ENCODE assay signal across 30 cellular contexts in genomic region chr4:56293121-56293520, GRCh38.
DNase-seq lines count a peak whose midpoint lies in the region; ATAC-seq and TF ChIP-seq lines count a peak whose summit lies in the region.
"Had no signal": no experiment of that assay in that cellular context is flagged by ENCODE, and none has a peak within 500 bp of the region (broad histone marks: within the 10 kb centered on the region; RNA-seq: fewer than 3 reads in every experiment).

No MANE protein-coding gene starts in this region.

- no peak overlapping the region for H3K4me3 ChIP-seq in CD8-positive, alpha-beta T cell (ENCODE audit: low read depth, low read length)
- no peak overlapping the region for H3K4me3 ChIP-seq in HEK293 (ENCODE audit: low read depth, low read length)
- no peak overlapping the region for H3K4me3 ChIP-seq in right cardiac atrium (ENCODE audit: low read length)
- H3K4me3 ChIP-seq: A549; BLaER1; BLaER1 treated with 17β-estradiol and CSF1 and Interleukin-3, amounts not matched to agents 10 nM and 100 nM had no signal

- POLR2A ChIA-PET in CD8-positive, alpha-beta T cell (lab: Charles Lee): interaction anchor here (0.6 kb wide), 1 partner anchor 167 kb away, joined by 4 read pairs; no protein-coding TSS in a partner anchor
- POLR2A ChIA-PET in HEK293 (lab: Yijun Ruan, JAX): no interaction called here

- DNase-seq in CD8-positive, alpha-beta T cell: no peak
- no peak for DNase-seq in right cardiac atrium
- DNase-seq: 8988T; ACHN; AML-193; BE2C; C1 segment of cervical spinal cord; Caco-2; Calu3; CD4-positive, alpha-beta memory T cell; CD4-positive, alpha-beta T cell; CD4-positive, CD25-positive, alpha-beta regulatory T cell; CD8-positive, alpha-beta memory T cell; COR-L47; DMS 273 treated with DMSO at 0.1 percent for 48 hours; DMS153; DMS53; DMS79; DMS79 treated with DMSO at 0.1 percent for 48 hours; DND-41; EL had no signal

- peak overlapping the region; percentile 12 for H3K27ac Mint-ChIP-seq in CD8-positive, alpha-beta T cell
- H3K27ac Mint-ChIP-seq: B cell; CD14-positive monocyte; CD4-positive, alpha-beta memory T cell; CD4-positive, alpha-beta T cell; CD4-positive, CD25-positive, alpha-beta regulatory T cell; CD8-positive, alpha-beta memory T cell had no signal

- H3K36me3 ChIP-seq in CD8-positive, alpha-beta T cell (ENCODE audit: insufficient read depth, low read length): no peaks in the 10 kb centered on the region
- no peaks in the 10 kb centered on the region for H3K36me3 ChIP-seq in HEK293 (ENCODE audit: control insufficient read depth in 2 of 2, insufficient read depth in 1 of 2, low read length in 2 of 2)
- H3K36me3 ChIP-seq: BE2C had no signal

- peaks cover 11% of the 10 kb centered on the region for H3K4me1 Mint-ChIP-seq in CD8-positive, alpha-beta T cell (ENCODE audit: low read depth)
- H3K4me1 Mint-ChIP-seq: B cell had no signal

- intact Hi-C loops in CD8-positive, alpha-beta T cell (cut with DNase I, micrococcal nuclease): loop anchor here in 1 of 2 experiments (5.0 kb wide), 1 partner anchor 981 kb away; no protein-coding TSS in a partner anchor
- intact Hi-C loops in right cardiac atrium (cut with DNase I): no loop called here

- H3K9me3 Mint-ChIP-seq in CD8-positive, alpha-beta T cell: peaks cover 2% of the 10 kb centered on the region
- H3K9me3 Mint-ChIP-seq: CD4-positive, alpha-beta T cell had no signal

- no peaks in the 10 kb centered on the region for H3K27me3 ChIP-seq in CD8-positive, alpha-beta T cell (ENCODE audit: insufficient read depth, low read length)
- no peaks in the 10 kb centered on the region for H3K27me3 ChIP-seq in right cardiac atrium (ENCODE audit: control insufficient read depth, insufficient read depth)
- H3K27me3 ChIP-seq: BE2C; BLaER1; BLaER1 treated with 17β-estradiol and CSF1 and Interleukin-3, amounts not matched to agents 10 nM and 100 nM had no signal

- H3K36me3 Mint-ChIP-seq in CD8-positive, alpha-beta T cell: no peaks in the 10 kb centered on the region
- H3K36me3 Mint-ChIP-seq: CD14-positive monocyte; CD4-positive, alpha-beta memory T cell; CD4-positive, CD25-positive, alpha-beta regulatory T cell; CD8-positive, alpha-beta memory T cell had no signal

- ATAC-seq in CD8-positive, alpha-beta T cell: no peak
- ATAC-seq in right cardiac atrium (no peak), GM18498 (IDR thresholded peaks at IDR 0.05; ENCODE audit: unreplicated experiment) (no peak)
- ATAC-seq: A549 had no signal

- H3K4me1 ChIP-seq in CD8-positive, alpha-beta T cell (ENCODE audit: insufficient read depth, low read length): peaks cover 4% of the 10 kb centered on the region
- H3K4me1 ChIP-seq in HEK293 (ENCODE audit: control insufficient read depth, insufficient read depth, low read length) (no peaks in the 10 kb centered on the region), right cardiac atrium (ENCODE audit: control insufficient read depth, insufficient read depth, low read length) (no peaks in the 10 kb centered on the region)
- H3K4me1 ChIP-seq: BE2C, BLaER1 had no signal

- H3K27me3 Mint-ChIP-seq in CD8-positive, alpha-beta T cell (ENCODE audit: low read depth): peaks cover 2% of the 10 kb centered on the region
- H3K27me3 Mint-ChIP-seq: B cell; CD4-positive, alpha-beta memory T cell; CD4-positive, alpha-beta T cell had no signal

- CTCF ChIA-PET in CD8-positive, alpha-beta T cell (lab: Charles Lee): no interaction called here
- CTCF ChIA-PET in HEK293 (lab: Yijun Ruan, JAX): no interaction called here

- no peak overlapping the region for H3K4me3 Mint-ChIP-seq in CD8-positive, alpha-beta T cell
- H3K4me3 Mint-ChIP-seq: B cell; CD14-positive monocyte; CD4-positive, alpha-beta memory T cell; CD4-positive, alpha-beta T cell; CD4-positive, CD25-positive, alpha-beta regulatory T cell; CD8-positive, alpha-beta memory T cell had no signal

- no peak overlapping the region for H3K27ac ChIP-seq in CD8-positive, alpha-beta T cell (ENCODE audit: low read depth, low read length)
- H3K27ac ChIP-seq in HEK293 (ENCODE audit: extremely low read depth, low read depth, low read length): no peak overlapping the region
- no peak overlapping the region for H3K27ac ChIP-seq in right cardiac atrium (ENCODE audit: low read length)
- H3K27ac ChIP-seq: 22Rv1; A549; BLaER1; BLaER1 treated with 17β-estradiol and CSF1 and Interleukin-3, amounts not matched to agents 10 nM and 100 nM; C4-2B had no signal

- H3K9me3 ChIP-seq in CD8-positive, alpha-beta T cell (ENCODE audit: low read length): no peaks in the 10 kb centered on the region
- no peaks in the 10 kb centered on the region for H3K9me3 ChIP-seq in HEK293 (ENCODE audit: control insufficient read depth, insufficient read depth, low read depth, low read length)
- no peaks in the 10 kb centered on the region for H3K9me3 ChIP-seq in right cardiac atrium (ENCODE audit: control insufficient read depth, low read length)
- H3K9me3 ChIP-seq: A549, BE2C, Caco-2 had no signal

- no peak for TF ChIP-seq CTCF in CD8-positive, alpha-beta T cell (IDR thresholded peaks at IDR 0.05)
- TF ChIP-seq CTCF in HEK293 (tag by site-specific recombination; IDR thresholded peaks at IDR 0.05): no peak

TF ChIP-seq in HEK293, 187 proteins besides CTCF, POLR2A, EP300 and RAD21:
- TF ChIP-seq ZNF558 (tag by site-specific recombination; IDR thresholded peaks at IDR 0.05) (peak; percentile 97), ZSCAN18 (tag by site-specific recombination; IDR thresholded peaks at IDR 0.05) (no peak)
